9 cellular contexts compared by ENCODE assay signal in genomic region chr15:30621352-30621751, GRCh38. TPM values are rescaled to one million over a fixed set of nuclear protein-coding genes. Genes with fewer than 3 reads are reported as not detected.
DNase-seq lines count a peak whose midpoint lies in the region; ATAC-seq, FAIRE-seq and TF ChIP-seq lines count a peak whose summit lies in the region.
"Not testable (repeated sequence)": the region's sequence is repeated elsewhere in the genome, so short reads cannot be mapped to it uniquely, and the experiment has no call there.
"Had no signal": no experiment of that assay in that cellular context is flagged by ENCODE, and none has a peak within 500 bp of the region (broad histone marks: within the 10 kb centered on the region; RNA-seq: fewer than 3 reads in every experiment).

No MANE protein-coding gene starts in this region.

- not testable (repeated sequence) for H3K4me3 Mint-ChIP-seq in chondrocyte (ENCODE audit: unreplicated experiment)

- not testable (repeated sequence) for H3K4me1 Mint-ChIP-seq in chondrocyte (ENCODE audit: low read depth)

- H3K27ac Mint-ChIP-seq in chondrocyte (ENCODE audit: unreplicated experiment): not testable (repeated sequence)

- intact Hi-C loops in A673 (cut with micrococcal nuclease; ENCODE audit: unreplicated experiment): not testable (repeated sequence)

- H3K27me3 ChIP-seq in A673 (replicated peaks; ENCODE audit: insufficient read depth, low read depth, low read length, poor library complexity); small intestine (ENCODE audit: control insufficient read depth in 2 of 2, insufficient read depth in 2 of 2, low read length in 2 of 2): not testable (repeated sequence)

- H3K36me3 Mint-ChIP-seq in chondrocyte (ENCODE audit: low read depth): not testable (repeated sequence)

- in situ Hi-C loops in KBM-7 (cut with MboI; ENCODE audit: low pct_unique_long_range_greater_than_20kb, low sequenced_read_pairs): not testable (repeated sequence)

- DNase-seq in A673 (ENCODE audit: low spot score) (peak; percentile 25), EH (ENCODE audit: low read depth) (peak; percentile 28), KBM-7 (peak; percentile 19), SK-N-DZ (ENCODE audit: low spot score) (peak; percentile 3), fibroblast of peridontal ligament (ENCODE audit: extremely low read depth) (peak; percentile 29), small intestine (peak; percentile 2)
- DNase-seq in chondrocyte (ENCODE audit: low spot score); left lobe of liver (ENCODE audit: low spot score): not testable (repeated sequence)

- H3K9me3 Mint-ChIP-seq in chondrocyte (ENCODE audit: low read depth): not testable (repeated sequence)

- ATAC-seq in left lobe of liver: peak; percentile 51

- not testable (repeated sequence) for FAIRE-seq in small intestine (lab: Jason Lieb, UNC)

- H3K27me3 Mint-ChIP-seq in chondrocyte (ENCODE audit: low read depth): not testable (repeated sequence)

- not testable (repeated sequence) for H3K36me3 ChIP-seq in A673 (ENCODE audit: insufficient read depth, low read length, poor library complexity, severe bottlenecking); small intestine (ENCODE audit: control insufficient read depth in 2 of 2, insufficient read depth in 2 of 2, low read length in 2 of 2)

- H3K4me3 ChIP-seq in A673 (ENCODE audit: low read depth, low read length, poor library complexity, severe bottlenecking); small intestine (ENCODE audit: low read depth in 1 of 2, low read length in 2 of 2): not testable (repeated sequence)

- CTCF ChIA-PET in A673 (lab: Charles Lee): not testable (repeated sequence)

- TF ChIP-seq CTCF in A673 (conservative IDR thresholded peaks at IDR 0.05; ENCODE audit: low read depth, low read length): not testable (repeated sequence)
- TF ChIP-seq CTCF in chondrocyte (IDR thresholded peaks at IDR 0.05): peak; percentile 75

- 0 to 20% (median 5%) methylated on average over 1 to 2 of the region's 3 CpGs for WGBS in small intestine, 3 donors

- BruUV-seq in A673 (replicated peaks; lab: Mats Ljungman, UMichigan): not testable (repeated sequence)

- not testable (repeated sequence) for H3K9me3 ChIP-seq in A673 (ENCODE audit: low read depth, low read length, poor library complexity, severe bottlenecking); small intestine (ENCODE audit: control insufficient read depth, low read depth)

- not testable (repeated sequence) for H3K4me1 ChIP-seq in A673 (ENCODE audit: insufficient read depth, low read length, poor library complexity, severe bottlenecking); small intestine (ENCODE audit: control insufficient read depth in 2 of 2, insufficient read depth in 1 of 2, low read depth in 1 of 2, low read length in 1 of 2)

- not testable (repeated sequence) for H3K27ac ChIP-seq in A673 (ENCODE audit: low read depth, low read length, poor library complexity, severe bottlenecking); small intestine (ENCODE audit: low read depth in 1 of 2, low read length in 1 of 2)

- POLR2A ChIA-PET in A673 (lab: Charles Lee; ENCODE audit: low non-redundant PET): not testable (repeated sequence)

RNA-seq across cellular contexts. Expression of gene GOLGA8H, which starts 17.5 kb away (rescaled TPM):
- total RNA-seq in A673 (2021) (0.33 TPM in 1 of 2 replicates, not detected in the other), chondrocyte (1.1 to 1.8 TPM (median 1.4 TPM) in 3 replicates), left lobe of liver (0.15 TPM)
- polyA plus RNA-seq in SK-N-DZ (2014; cell fraction: cytosol; rRNA removed): 0.36 and 0.39 TPM in 2 replicates
- polyA plus RNA-seq in SK-N-DZ (2014; cell fraction: nucleus; rRNA removed): 0.85 and 2.3 TPM in 2 replicates
- under 1 TPM in 1 of 3 donors, not detected in 2; 0.24 TPM for polyA plus RNA-seq in small intestine
- total RNA-seq: Right ventricle myocardium superior had no signal
